ENCODE assay signal across 12 cellular contexts in genomic region chr14:49640540-49641417, GRCh38. TPM values are rescaled to one million over a fixed set of nuclear protein-coding genes. Genes with fewer than 3 reads are reported as not detected.
DNase-seq lines count a peak whose midpoint lies in the region; ATAC-seq and TF ChIP-seq lines count a peak whose summit lies in the region.
"Had no signal": no experiment of that assay in that cellular context is flagged by ENCODE, and none has a peak within 500 bp of the region (broad histone marks: within the 10 kb centered on the region; RNA-seq: fewer than 3 reads in every experiment).

No MANE protein-coding gene starts in this region.

- H3K27me3 Mint-ChIP-seq in activated CD4-positive, alpha-beta memory T cell treated with anti-CD3 and anti-CD28 coated beads for 36 hours, result no peaks in the 10 kb centered on the region
- no peaks in the 10 kb centered on the region for H3K27me3 Mint-ChIP-seq in activated CD4-positive, alpha-beta memory T cell treated with anti-CD3 and anti-CD28 coated beads, Interleukin-2, amount 10 ng/mL, durations not matched to agents 7 days and 5 days
- no peaks in the 10 kb centered on the region for H3K27me3 Mint-ChIP-seq in activated T-cell treated with anti-CD3 and anti-CD28 coated beads, Interleukin-2, amount 50 U/mL, for 4 hours (ENCODE audit: low read depth)
- H3K27me3 Mint-ChIP-seq: activated CD4-positive, alpha-beta T cell treated with anti-CD3 and anti-CD28 coated beads, Interleukin-2, amount 10 ng/mL, durations not matched to agents 7 days and 5 days; type B pancreatic cell had no signal

- no peaks in the 10 kb centered on the region for H3K27me3 ChIP-seq in OCI-LY1 (ENCODE audit: insufficient read depth, low read length)
- H3K27me3 ChIP-seq in gastrocnemius medialis, result no peaks in the 10 kb centered on the region
- H3K27me3 ChIP-seq in sigmoid colon, result no peaks in the 10 kb centered on the region

- H3K4me2 ChIP-seq in OCI-LY1 (ENCODE audit: low read length), result peak overlapping the region; percentile 24; the same call in 1 of the 2 replicates

- POLR2A ChIA-PET in activated CD4-positive, alpha-beta memory T cell treated with anti-CD3 and anti-CD28 coated beads for 36 hours (lab: Charles Lee), result interaction anchor here (1.4 kb wide), 1 partner anchor 47 kb away, joined by 3 read pairs; the partner anchor contains the start of gene POLE2
- POLR2A ChIA-PET in activated CD4-positive, alpha-beta memory T cell treated with anti-CD3 and anti-CD28 coated beads, Interleukin-2, amount 10 ng/mL, durations not matched to agents 7 days and 5 days (lab: Charles Lee), result interaction anchor here (0.6 to 1.7 kb wide), 4 partner anchors 20 to 190 kb away, joined by 3 to 7 read pairs (median 4); partner anchors contain the start of genes MGAT2 and RPL36AL

- WGBS in sigmoid colon, 2 donors, result 82 to 94% methylated on average over 7 of the region's 7 CpGs

- H3K4me1 ChIP-seq in OCI-LY1 (ENCODE audit: insufficient read depth, low read length, severe bottlenecking) (peaks cover 30% of the 10 kb centered on the region), gastrocnemius medialis (peaks cover 15 to 31% of the 10 kb centered on the region in 2 donors), sigmoid colon (peaks cover 0 to 29% (median 23%) of the 10 kb centered on the region in 4 donors)

- H3K27ac Mint-ChIP-seq in activated CD4-positive, alpha-beta memory T cell treated with anti-CD3 and anti-CD28 coated beads for 36 hours, result peak overlapping the region; percentile 32
- H3K27ac Mint-ChIP-seq in activated CD4-positive, alpha-beta memory T cell treated with anti-CD3 and anti-CD28 coated beads, Interleukin-2, amount 10 ng/mL, durations not matched to agents 7 days and 5 days, result no peak overlapping the region

- H3K9me3 ChIP-seq in OCI-LY1 (ENCODE audit: low read length), result no peaks in the 10 kb centered on the region
- H3K9me3 ChIP-seq in gastrocnemius medialis, result no peaks in the 10 kb centered on the region
- H3K9me3 ChIP-seq in sigmoid colon, result no peaks in the 10 kb centered on the region

- no peak overlapping the region for H3K9ac ChIP-seq in OCI-LY1 (ENCODE audit: low read length)

- CTCF ChIA-PET in activated CD4-positive, alpha-beta memory T cell treated with anti-CD3 and anti-CD28 coated beads for 36 hours (lab: Charles Lee), result no interaction called here
- CTCF ChIA-PET in activated CD4-positive, alpha-beta memory T cell treated with anti-CD3 and anti-CD28 coated beads, Interleukin-2, amount 10 ng/mL, durations not matched to agents 7 days and 5 days (lab: Charles Lee), result no interaction called here

- TF ChIP-seq EP300 in sigmoid colon (IDR thresholded peaks at IDR 0.05), result no peak

- intact Hi-C loops in activated CD4-positive, alpha-beta memory T cell treated with anti-CD3 and anti-CD28 coated beads for 36 hours (cut with micrococcal nuclease), result no loop called here
- intact Hi-C loops in gastrocnemius medialis (cut with DNase I; ENCODE audit: low total_unique reads), result no loop called here
- intact Hi-C loops in sigmoid colon (cut with DNase I), result no loop called here

- H3K36me3 Mint-ChIP-seq in activated CD4-positive, alpha-beta memory T cell treated with anti-CD3 and anti-CD28 coated beads for 36 hours, result peaks cover 26% of the 10 kb centered on the region
- peaks cover 44% of the 10 kb centered on the region for H3K36me3 Mint-ChIP-seq in activated CD4-positive, alpha-beta memory T cell treated with anti-CD3 and anti-CD28 coated beads, Interleukin-2, amount 10 ng/mL, durations not matched to agents 7 days and 5 days (ENCODE audit: low read depth)
- H3K36me3 Mint-ChIP-seq in activated T-cell treated with anti-CD3 and anti-CD28 coated beads, Interleukin-2, amount 50 U/mL, for 4 hours (ENCODE audit: insufficient read depth), result peaks cover 38% of the 10 kb centered on the region

- H3K9me2 ChIP-seq in OCI-LY1 (ENCODE audit: low read depth, low read length), result no peaks in the 10 kb centered on the region

- H3F3A ChIP-seq in OCI-LY1 (ENCODE audit: insufficient read depth, low read length), result no peaks in the 10 kb centered on the region

- ATAC-seq in gastrocnemius medialis, result no peak
- ATAC-seq in activated T-cell treated with anti-CD3 and anti-CD28 coated beads, Interleukin-2, amount 50 U/mL, for 4 hours, result no peak

- no peak overlapping the region for H3K4me3 Mint-ChIP-seq in activated CD4-positive, alpha-beta memory T cell treated with anti-CD3 and anti-CD28 coated beads for 36 hours
- H3K4me3 Mint-ChIP-seq in activated CD4-positive, alpha-beta memory T cell treated with anti-CD3 and anti-CD28 coated beads, Interleukin-2, amount 10 ng/mL, durations not matched to agents 7 days and 5 days, result no peak overlapping the region
- no peak overlapping the region for H3K4me3 Mint-ChIP-seq in activated T-cell treated with anti-CD3 and anti-CD28 coated beads, Interleukin-2, amount 50 U/mL, for 4 hours
- H3K4me3 Mint-ChIP-seq: activated CD4-positive, alpha-beta T cell treated with anti-CD3 and anti-CD28 coated beads, Interleukin-2, amount 10 ng/mL, durations not matched to agents 7 days and 5 days; type B pancreatic cell had no signal

- no peaks in the 10 kb centered on the region for H4K20me1 ChIP-seq in OCI-LY1 (ENCODE audit: insufficient read depth, low read length)

- no peaks in the 10 kb centered on the region for H3K9me3 Mint-ChIP-seq in activated CD4-positive, alpha-beta memory T cell treated with anti-CD3 and anti-CD28 coated beads for 36 hours
- no peaks in the 10 kb centered on the region for H3K9me3 Mint-ChIP-seq in activated CD4-positive, alpha-beta memory T cell treated with anti-CD3 and anti-CD28 coated beads, Interleukin-2, amount 10 ng/mL, durations not matched to agents 7 days and 5 days
- H3K9me3 Mint-ChIP-seq in activated T-cell treated with anti-CD3 and anti-CD28 coated beads, Interleukin-2, amount 50 U/mL, for 4 hours, result no peaks in the 10 kb centered on the region
- H3K9me3 Mint-ChIP-seq: activated CD4-positive, alpha-beta T cell treated with anti-CD3 and anti-CD28 coated beads, Interleukin-2, amount 10 ng/mL, durations not matched to agents 7 days and 5 days; type B pancreatic cell had no signal

- H3K4me1 Mint-ChIP-seq in activated CD4-positive, alpha-beta memory T cell treated with anti-CD3 and anti-CD28 coated beads for 36 hours (ENCODE audit: low read depth), result peaks cover 46% of the 10 kb centered on the region
- H3K4me1 Mint-ChIP-seq in activated CD4-positive, alpha-beta memory T cell treated with anti-CD3 and anti-CD28 coated beads, Interleukin-2, amount 10 ng/mL, durations not matched to agents 7 days and 5 days, result peaks cover 37% of the 10 kb centered on the region
- H3K4me1 Mint-ChIP-seq in activated T-cell treated with anti-CD3 and anti-CD28 coated beads, Interleukin-2, amount 50 U/mL, for 4 hours (ENCODE audit: low read depth), result peaks cover 62% of the 10 kb centered on the region

- no peak for TF ChIP-seq POLR2A in gastrocnemius medialis (IDR thresholded peaks at IDR 0.05)
- no peak for TF ChIP-seq POLR2A in sigmoid colon (IDR thresholded peaks at IDR 0.05)

- TF ChIP-seq CTCF in OCI-LY1 (IDR thresholded peaks at IDR 0.05; ENCODE audit: low read length), result no peak
- no peak for TF ChIP-seq CTCF in gastrocnemius medialis (IDR thresholded peaks at IDR 0.05 in 4 of 5, conservative IDR thresholded peaks at IDR 0.05 in 1 of 5)
- TF ChIP-seq CTCF in sigmoid colon (IDR thresholded peaks at IDR 0.05), result no peak

- H3K36me3 ChIP-seq in OCI-LY1 (ENCODE audit: insufficient read depth, low read length), result peaks cover 43% of the 10 kb centered on the region
- H3K36me3 ChIP-seq in gastrocnemius medialis, result peaks cover 0 to 3% of the 10 kb centered on the region in 2 donors
- H3K36me3 ChIP-seq in sigmoid colon, result peaks cover 0 to 9% (median 2%) of the 10 kb centered on the region in 4 donors

- peaks cover 10% of the 10 kb centered on the region for H3K79me2 ChIP-seq in OCI-LY1 (ENCODE audit: insufficient read depth, low read length)

- H3K27ac ChIP-seq in OCI-LY1 (ENCODE audit: low read depth, low read length, poor library complexity, severe bottlenecking) (peak overlapping the region; percentile 34), cingulate gyrus (ENCODE audit: low read depth, low read length) (peak overlapping the region; percentile 31), gastrocnemius medialis (peak overlapping the region in 3 of 4 donors; percentile 64 to 73 (median 69)), sigmoid colon (peak overlapping the region in 2 of 4 donors; percentile 12 to 51)

- H3K4me3 ChIP-seq in OCI-LY1 (ENCODE audit: low read depth, low read length, poor library complexity, severe bottlenecking), result no peak overlapping the region
- no peak overlapping the region for H3K4me3 ChIP-seq in gastrocnemius medialis
- H3K4me3 ChIP-seq in sigmoid colon, result no peak overlapping the region

- in situ Hi-C loops in gastrocnemius medialis (cut with MboI; ENCODE audit: low sequenced_read_pairs in 4 of 4), result loop anchor here in 3 of 4 donors (25.0 kb wide), 2 partner anchors 197 to 472 kb away; partner anchors contain the start of gene VCPKMT (in 2 of the 3)

- no peak for DNase-seq in activated CD4-positive, alpha-beta memory T cell treated with anti-CD3 and anti-CD28 coated beads for 36 hours
- DNase-seq in activated CD4-positive, alpha-beta memory T cell treated with anti-CD3 and anti-CD28 coated beads, Interleukin-2, amount 10 ng/mL, durations not matched to agents 7 days and 5 days, result no peak
- DNase-seq in gastrocnemius medialis (no peak), sigmoid colon (no peak)
- no peak for DNase-seq in activated CD8-positive, alpha-beta memory T cell treated with anti-CD3 and anti-CD28 coated beads for 24 hours
- DNase-seq in activated T-cell treated with anti-CD3 and anti-CD28 coated beads, Interleukin-2, amount 50 U/mL, for 4 hours, result no peak
- DNase-seq: activated CD4-positive, alpha-beta T cell treated with anti-CD3 and anti-CD28 coated beads, Interleukin-2, amount 10 ng/mL, durations not matched to agents 7 days and 5 days; activated naive CD4-positive, alpha-beta T cell; DND-41 had no signal

- no peak overlapping the region for H2AFZ ChIP-seq in OCI-LY1 (ENCODE audit: low read length)

RNA-seq across cellular contexts. Expression of gene DNAAF2, which starts 5.7 kb away (rescaled TPM):
- 10 to 100 TPM in 1 of 2 experiments, 1 to 10 TPM in 1; 9.9 to 10.4 TPM for total RNA-seq in activated CD4-positive, alpha-beta memory T cell treated with anti-CD3 and anti-CD28 coated beads for 36 hours
- total RNA-seq in activated CD4-positive, alpha-beta memory T cell treated with anti-CD3 and anti-CD28 coated beads, Interleukin-2, amount 10 ng/mL, durations not matched to agents 7 days and 5 days, result 1 to 10 TPM; 7.4 to 7.5 TPM
- total RNA-seq in gastrocnemius medialis (1 to 10 TPM; 5.6 to 8.4 (median 6.9) TPM), sigmoid colon (10 to 100 TPM in 2 of 4 donors, 1 to 10 TPM in 2; 3.3 to 12.7 (median 10.6) TPM)
- polyA plus RNA-seq in sigmoid colon, result 10 to 100 TPM in 1 of 3 donors, 1 to 10 TPM in 2; 6.3 to 10.9 (median 9.6) TPM
- total RNA-seq in activated T-cell treated with anti-CD3 and anti-CD28 coated beads, Interleukin-2, amount 50 U/mL, for 4 hours, result 10 to 100 TPM; 17.0 to 18.9 (median 17.3) TPM

RNA-seq across cellular contexts. Expression of gene MGAT2, which starts 20.2 kb away (rescaled TPM):
- 10 to 100 TPM; 40.4 to 43.7 TPM for total RNA-seq in activated CD4-positive, alpha-beta memory T cell treated with anti-CD3 and anti-CD28 coated beads for 36 hours
- total RNA-seq in activated CD4-positive, alpha-beta memory T cell treated with anti-CD3 and anti-CD28 coated beads, Interleukin-2, amount 10 ng/mL, durations not matched to agents 7 days and 5 days, result 10 to 100 TPM; 82.7 to 86.5 TPM
- total RNA-seq in gastrocnemius medialis, result 10 to 100 TPM in 2 of 4 donors, 1 to 10 TPM in 2; 7.2 to 11.5 (median 9.6) TPM
- 10 to 100 TPM; 17.7 to 18.8 (median 17.9) TPM for total RNA-seq in sigmoid colon
- 10 to 100 TPM; 15.6 to 26.9 (median 20.3) TPM for polyA plus RNA-seq in sigmoid colon
- 10 to 100 TPM; 53.8 to 55.0 (median 54.6) TPM for total RNA-seq in activated T-cell treated with anti-CD3 and anti-CD28 coated beads, Interleukin-2, amount 50 U/mL, for 4 hours

RNA-seq across cellular contexts. Expression of gene RPL36AL, which starts 20.4 kb away (rescaled TPM):
- 100 to 1,000 TPM; 314 to 320 TPM for total RNA-seq in activated CD4-positive, alpha-beta memory T cell treated with anti-CD3 and anti-CD28 coated beads for 36 hours
- 100 to 1,000 TPM; 320 to 330 TPM for total RNA-seq in activated CD4-positive, alpha-beta memory T cell treated with anti-CD3 and anti-CD28 coated beads, Interleukin-2, amount 10 ng/mL, durations not matched to agents 7 days and 5 days
- total RNA-seq in gastrocnemius medialis (100 to 1,000 TPM; 156 to 226 (median 203) TPM), sigmoid colon (100 to 1,000 TPM; 183 to 446 (median 295) TPM)
- 100 to 1,000 TPM; 527 to 799 (median 731) TPM for polyA plus RNA-seq in sigmoid colon
- 100 to 1,000 TPM; 294 to 316 (median 301) TPM for total RNA-seq in activated T-cell treated with anti-CD3 and anti-CD28 coated beads, Interleukin-2, amount 50 U/mL, for 4 hours

RNA-seq across cellular contexts. Expression of gene LRR1, which starts 42.0 kb away (rescaled TPM):
- 10 to 100 TPM; 51.8 to 52.0 TPM for total RNA-seq in activated CD4-positive, alpha-beta memory T cell treated with anti-CD3 and anti-CD28 coated beads for 36 hours
- total RNA-seq in activated CD4-positive, alpha-beta memory T cell treated with anti-CD3 and anti-CD28 coated beads, Interleukin-2, amount 10 ng/mL, durations not matched to agents 7 days and 5 days, result 10 to 100 TPM; 48.7 to 53.2 TPM
- 1 to 10 TPM; 1.3 to 5.8 (median 3.7) TPM for total RNA-seq in gastrocnemius medialis
- total RNA-seq in sigmoid colon, result 1 to 10 TPM; 6.8 to 9.7 (median 8.2) TPM
- 10 to 100 TPM; 19.2 to 21.3 (median 20.1) TPM for polyA plus RNA-seq in sigmoid colon
- total RNA-seq in activated T-cell treated with anti-CD3 and anti-CD28 coated beads, Interleukin-2, amount 50 U/mL, for 4 hours, result 10 to 100 TPM; 37.1 to 43.2 (median 42.2) TPM

RNA-seq across cellular contexts. Expression of gene POLE2, which starts 47.2 kb away (rescaled TPM):
- 10 to 100 TPM; 41.3 to 43.4 TPM for total RNA-seq in activated CD4-positive, alpha-beta memory T cell treated with anti-CD3 and anti-CD28 coated beads for 36 hours
- 10 to 100 TPM; 24.1 to 24.9 TPM for total RNA-seq in activated CD4-positive, alpha-beta memory T cell treated with anti-CD3 and anti-CD28 coated beads, Interleukin-2, amount 10 ng/mL, durations not matched to agents 7 days and 5 days
- 1 to 10 TPM in 2 of 4 donors, not detected in 2; 1.5 to 3.6 TPM for total RNA-seq in gastrocnemius medialis
- total RNA-seq in sigmoid colon, result 1 to 10 TPM in 3 of 4 donors, not detected in 1; 1.4 to 3.8 (median 2.0) TPM
- polyA plus RNA-seq in sigmoid colon, result 1 to 10 TPM; 2.4 to 6.9 (median 5.5) TPM
- total RNA-seq in activated T-cell treated with anti-CD3 and anti-CD28 coated beads, Interleukin-2, amount 50 U/mL, for 4 hours, result 10 to 100 TPM; 23.8 to 33.1 (median 31.7) TPM
